16 cellular contexts compared by ENCODE assay signal in genomic region chr1:54566438-54567141, GRCh38. TPM values are rescaled to one million over a fixed set of nuclear protein-coding genes. Genes with fewer than 3 reads are reported as not detected.
"Had no signal": no experiment of that assay in that cellular context is flagged by ENCODE, and none has a peak within 500 bp of the region (broad histone marks: within the 10 kb centered on the region; RNA-seq: fewer than 3 reads in every experiment).

No MANE protein-coding gene starts in this region.

- H3K4me2 ChIP-seq: SK-N-SH had no signal

- H3K4me3 ChIP-seq: cardiac muscle cell, heart right ventricle, tibial nerve had no signal

- H3K27me3 ChIP-seq: cardiac muscle cell, heart right ventricle, tibial nerve had no signal

- ATAC-seq: activated CD8-positive, alpha-beta memory T cell treated with anti-CD3 and anti-CD28 coated beads, Interleukin-2, amount 10 ng/mL, durations not matched to agents 7 days and 5 days; activated T-cell treated with anti-CD3 and anti-CD28 coated beads, Interleukin-2, amount 50 U/mL, for 4 hours; heart right ventricle; left ventricle myocardium superior; WTC11 had no signal

- H3K4me1 ChIP-seq: parathyroid adenoma had no signal

- H3K9me2 ChIP-seq: SK-N-SH had no signal

- DNase-seq: activated CD4-positive, alpha-beta T cell treated with anti-CD3 and anti-CD28 coated beads, Interleukin-2, amount 10 ng/mL, durations not matched to agents 7 days and 5 days; activated CD8-positive, alpha-beta memory T cell treated with anti-CD3 and anti-CD28 coated beads, Interleukin-2, amount 10 ng/mL, durations not matched to agents 7 days and 5 days; activated gamma-delta T cell treated with Interleukin-2 at 50 U/mL for 16 hours; activated T-cell treated with anti-CD3 and anti-CD28 coated beads, Interleukin-2, amount 50 U/mL, for 4 hours; heart right ventricle; left ventricle myocardium superior; mesendoderm; SK-N-SH had no signal

- H3K36me3 ChIP-seq: cardiac muscle cell, heart right ventricle, tibial nerve had no signal

- H3K27ac ChIP-seq: cardiac muscle cell, parathyroid adenoma had no signal

- H3K9ac ChIP-seq: parathyroid adenoma, SK-N-SH had no signal

- H2AFZ ChIP-seq: parathyroid adenoma had no signal

- H3K79me2 ChIP-seq: parathyroid adenoma had no signal

- H3K9me3 ChIP-seq: heart right ventricle, SK-N-SH, tibial nerve had no signal

RNA-seq across cellular contexts. Expression of gene FAM151A, which starts 56.7 kb away (rescaled TPM):
- total RNA-seq: activated CD4-positive, alpha-beta T cell treated with anti-CD3 and anti-CD28 coated beads, Interleukin-2, amount 10 ng/mL, durations not matched to agents 7 days and 5 days; activated CD8-positive, alpha-beta memory T cell treated with anti-CD3 and anti-CD28 coated beads, Interleukin-2, amount 10 ng/mL, durations not matched to agents 7 days and 5 days; activated T-cell treated with anti-CD3 and anti-CD28 coated beads, Interleukin-2, amount 50 U/mL, for 4 hours; fibroblast of lung; frontal cortex; neural crest cell; skeletal muscle tissue; tibial nerve had no signal
- polyA plus RNA-seq: fibroblast of lung, SK-N-SH had no signal
